31 cellular contexts compared by ENCODE assay signal in the genomic region with DNA sequence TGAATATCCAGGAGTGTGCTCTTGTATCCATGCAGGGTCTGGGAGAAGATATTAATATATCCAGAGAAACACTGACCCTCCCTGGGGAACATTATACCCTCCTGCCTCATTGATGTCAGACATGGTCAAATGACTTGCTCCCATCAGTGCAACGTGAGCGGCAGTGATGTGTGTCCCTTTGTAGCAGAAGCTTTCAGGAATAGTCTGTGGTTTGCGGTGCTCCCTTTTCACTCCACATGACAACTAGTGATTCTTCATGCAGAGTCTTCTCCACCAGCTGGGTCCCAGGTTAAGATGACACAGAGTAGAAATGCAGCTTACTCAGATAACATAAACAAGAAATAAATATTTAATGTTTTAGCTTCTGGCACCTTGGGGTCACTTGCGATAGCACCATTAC. TPM values are rescaled to one million over a fixed set of nuclear protein-coding genes. Genes with fewer than 3 reads are reported as not detected.
"Had no signal": no experiment of that assay in that cellular context is flagged by ENCODE, and none has a peak within 500 bp of the region (broad histone marks: within the 10 kb centered on the region; RNA-seq: fewer than 3 reads in every experiment).

No MANE protein-coding gene starts in this region.

- ATAC-seq: foreskin keratinocyte; gastroesophageal sphincter; heart left ventricle; left lobe of liver; natural killer cell treated with Interleukin-12 subunit alpha and Interleukin-12 subunit beta and Interleukin-15 and Interleukin-18, amount 100 ng/mL, for 72 hours; stimulated activated effector memory CD8-positive, alpha-beta T cell treated with anti-CD3 and anti-CD28 coated beads, Interleukin-12 subunit alpha, Interleukin-12 subunit beta, amount 100 ng/mL, for 72 hours had no signal

- H3K36me3 ChIP-seq: esophagus muscularis mucosa, gastroesophageal sphincter, heart left ventricle, right atrium auricular region, sigmoid colon, tibial artery had no signal

- H3K27me3 ChIP-seq: foreskin keratinocyte, hepatocyte, right atrium auricular region, sigmoid colon, testis, tibial artery had no signal

- H3K4me3 ChIP-seq: coronary artery, esophagus muscularis mucosa, gastroesophageal sphincter, heart left ventricle, hepatocyte, lung, right atrium auricular region, sigmoid colon, testis, tibial artery had no signal

- H3K9ac ChIP-seq: parathyroid adenoma had no signal

- H3K27ac ChIP-seq: coronary artery, esophagus muscularis mucosa, foreskin keratinocyte, gastroesophageal sphincter, heart left ventricle, hepatocyte, parathyroid adenoma, right atrium auricular region, sigmoid colon, testis, tibial artery had no signal

- H3K4me1 ChIP-seq: esophagus muscularis mucosa, foreskin keratinocyte, gastroesophageal sphincter, parathyroid adenoma, right atrium auricular region, sigmoid colon, testis, tibial artery had no signal

- DNase-seq: dermis blood vessel endothelial cell; effector memory CD4-positive, alpha-beta T cell; foreskin keratinocyte; heart left ventricle; kidney; naive B cell; sigmoid colon; stimulated activated CD4-positive, alpha-beta T cell treated with anti-CD3 and anti-CD28 coated beads, Interleukin-2, amount 100 ng/mL, for 24 hours; stimulated activated CD4-positive, alpha-beta T cell treated with anti-CD3 and anti-CD28 coated beads, Interleukin-4, amount 100 ng/mL, for 24 hours; stimulated activated naive CD4-positive, alpha-beta T cell treated with Interleukin-2 at 50 U/mL for 16 hours; substantia nigra; testis; tibial artery had no signal

- H3K4me2 ChIP-seq: hepatocyte had no signal

- H3K9me3 ChIP-seq: esophagus muscularis mucosa, gastroesophageal sphincter, heart left ventricle, right atrium auricular region, sigmoid colon, testis, tibial artery had no signal

RNA-seq across cellular contexts. Expression of gene LYPD8, which starts 31.9 kb away (rescaled TPM):
- total RNA-seq: endothelial cell of umbilical vein; epithelial cell of proximal tubule; foreskin keratinocyte; gastroesophageal sphincter; heart left ventricle; hepatocyte; left lobe of liver; liver; lung; mononuclear cell; natural killer cell treated with Interleukin-12 subunit alpha and Interleukin-12 subunit beta and Interleukin-15 and Interleukin-18, amount 100 ng/mL, for 72 hours; neural crest cell; osteoblast; progenitor cell of endocrine pancreas; right atrium auricular region; skeletal muscle tissue had no signal
